14 cellular contexts compared by ENCODE assay signal in the genomic region with DNA sequence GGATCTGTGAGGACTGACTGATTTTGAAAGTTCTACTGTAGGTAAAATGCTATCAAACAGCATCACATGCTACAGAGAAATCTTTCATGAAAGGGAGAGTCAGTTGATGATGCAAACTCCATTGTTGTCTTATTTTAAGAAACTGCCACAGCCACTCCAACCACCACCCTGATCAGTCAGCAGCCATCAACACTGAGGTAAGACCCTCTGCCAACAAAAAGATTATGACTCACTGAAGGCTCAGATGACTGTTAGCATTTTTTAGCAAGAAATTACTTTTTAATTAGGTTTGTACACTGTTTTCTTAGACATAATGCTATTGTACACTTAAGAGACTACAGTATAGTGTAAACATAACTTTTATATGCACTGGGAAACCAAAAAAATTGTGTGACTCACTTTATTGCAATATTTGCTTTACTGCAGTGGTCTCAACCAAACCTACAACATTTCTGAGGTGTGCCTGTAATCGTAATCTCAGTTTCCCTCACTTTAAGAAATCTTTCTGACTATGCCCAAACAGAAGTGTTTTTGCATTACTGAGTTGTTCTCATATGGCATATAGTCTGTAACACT.
DNase-seq lines count a peak whose midpoint lies in the region; TF ChIP-seq lines count a peak whose summit lies in the region.
"Had no signal": no experiment of that assay in that cellular context is flagged by ENCODE, and none has a peak within 500 bp of the region (broad histone marks: within the 10 kb centered on the region; RNA-seq: fewer than 3 reads in every experiment).

No MANE protein-coding gene starts in this region.

- no peaks in the 10 kb centered on the region for H3K9me2 ChIP-seq in MM.1S (replicated peaks; ENCODE audit: insufficient read depth, low read length)

- no peak overlapping the region for H3K27ac ChIP-seq in MM.1S (ENCODE audit: low read length)
- H3K27ac ChIP-seq: thoracic aorta had no signal

- no peaks in the 10 kb centered on the region for H3K27me3 ChIP-seq in MM.1S (replicated peaks; ENCODE audit: insufficient read depth, low read length)

- H3K4me2 ChIP-seq in MM.1S (ENCODE audit: low read depth, low read length): no peak overlapping the region

- DNase-seq in stimulated activated CD4-positive, alpha-beta T cell treated with anti-CD3 and anti-CD28 coated beads, Interleukin-12 subunit alpha, Interleukin-12 subunit beta, amount 100 ng/mL, for 48 hours (ENCODE audit: low read depth in 2 of 3, low spot score in 1 of 3): peak in 2 of 3 donors; percentile 8 to 11
- DNase-seq in stimulated activated CD4-positive, alpha-beta T cell treated with anti-CD3 and anti-CD28 coated beads, Interleukin-2, amount 100 ng/mL, for 24 hours: no peak
- peak; percentile 72 for DNase-seq in OCI-M1 (lab: John Stamatoyannopoulos, UW)
- peak; percentile 59 for DNase-seq in choroid plexus epithelial cell (ENCODE audit: low read depth)
- DNase-seq in stimulated activated CD8-positive, alpha-beta memory T cell treated with anti-CD3 and anti-CD28 coated beads, Interleukin-4, amount 100 ng/mL, for 48 hours: peak; percentile 34
- DNase-seq in NCI-H2029 treated with DMSO at 0.1 percent for 48 hours (lab: John Stamatoyannopoulos, UW): no peak
- no peak for DNase-seq in MM.1S
- DNase-seq in NCI-H1417 treated with DMSO at 0.1 percent for 48 hours (lab: John Stamatoyannopoulos, UW): no peak
- DNase-seq: activated CD4-positive, CD25-positive, alpha-beta regulatory T cell treated with anti-CD3 and anti-CD28 coated beads, Interleukin-2, amount 50 U/mL, for 72 hours; hippocampal formation; natural killer cell; NCI-H1048; RPMI8226 had no signal

- no peaks in the 10 kb centered on the region for H4K20me1 ChIP-seq in MM.1S (ENCODE audit: insufficient read depth, low read length)

- H3K36me3 ChIP-seq in MM.1S (replicated peaks; ENCODE audit: insufficient read depth, low read length): no peaks in the 10 kb centered on the region
- H3K36me3 ChIP-seq: thoracic aorta had no signal

- no peak overlapping the region for H3K4me3 ChIP-seq in choroid plexus epithelial cell (ENCODE audit: low read depth, low read length)
- no peak overlapping the region for H3K4me3 ChIP-seq in MM.1S (ENCODE audit: low read length)
- H3K4me3 ChIP-seq: thoracic aorta had no signal

- H3K4me1 ChIP-seq in MM.1S (ENCODE audit: low read length): no peaks in the 10 kb centered on the region

- TF ChIP-seq CTCF in choroid plexus epithelial cell (conservative IDR thresholded peaks at IDR 0.05; ENCODE audit: low read depth, low read length): no peak
- no peak for TF ChIP-seq CTCF in MM.1S (IDR thresholded peaks at IDR 0.05; ENCODE audit: low read length)

- no peaks in the 10 kb centered on the region for H3K9me3 ChIP-seq in MM.1S (replicated peaks; ENCODE audit: insufficient read depth, low read length)
- H3K9me3 ChIP-seq: thoracic aorta had no signal

- H3K9ac ChIP-seq in MM.1S (ENCODE audit: low read length): no peak overlapping the region

- no peak overlapping the region for H2AFZ ChIP-seq in MM.1S (ENCODE audit: low read length)

- no peaks in the 10 kb centered on the region for H3F3A ChIP-seq in MM.1S (ENCODE audit: insufficient read depth, low read length)

- no peaks in the 10 kb centered on the region for H3K79me2 ChIP-seq in MM.1S (ENCODE audit: low read length)

Comparison
In these comparisons a context has a peak if more than half of its experiments do, and no peak if none do; other contexts are left out.
1. DNase-seq: peak in stimulated activated CD4-positive, alpha-beta T cell treated with anti-CD3 and anti-CD28 coated beads, Interleukin-12 subunit alpha, Interleukin-12 subunit beta, amount 100 ng/mL, for 48 hours (2 of 3), OCI-M1 (single experiment), choroid plexus epithelial cell (single experiment) and stimulated activated CD8-positive, alpha-beta memory T cell treated with anti-CD3 and anti-CD28 coated beads, Interleukin-4, amount 100 ng/mL, for 48 hours (single experiment); none in stimulated activated CD4-positive, alpha-beta T cell treated with anti-CD3 and anti-CD28 coated beads, Interleukin-2, amount 100 ng/mL, for 24 hours (0 of 2), NCI-H2029 treated with DMSO at 0.1 percent for 48 hours (single experiment), MM.1S (single experiment) and NCI-H1417 treated with DMSO at 0.1 percent for 48 hours (single experiment).